9 cellular contexts compared by ENCODE assay signal in genomic region chr11:125110506-125110905, GRCh38. TPM values are rescaled to one million over a fixed set of nuclear protein-coding genes. Genes with fewer than 3 reads are reported as not detected.
DNase-seq lines count a peak whose midpoint lies in the region; ATAC-seq and TF ChIP-seq lines count a peak whose summit lies in the region.
"Had no signal": no experiment of that assay in that cellular context is flagged by ENCODE, and none has a peak within 500 bp of the region (broad histone marks: within the 10 kb centered on the region; RNA-seq: fewer than 3 reads in every experiment).

No MANE protein-coding gene starts in this region.

- no peak for TF ChIP-seq POLR2A in thyroid gland (IDR thresholded peaks at IDR 0.05)

- no peak overlapping the region for H3K27ac ChIP-seq in heart right ventricle
- H3K27ac ChIP-seq in thyroid gland = no peak overlapping the region
- H3K27ac ChIP-seq in substantia nigra (ENCODE audit: low read depth, low read length, poor library complexity, severe bottlenecking) = no peak overlapping the region

- H3K9me3 ChIP-seq in heart right ventricle (no peaks in the 10 kb centered on the region), thyroid gland (no peaks in the 10 kb centered on the region)

- H3K27me3 Mint-ChIP-seq in WTC11 (ENCODE audit: low read depth) (no peaks in the 10 kb centered on the region; the same call in 1 of the 2 replicates), immature natural killer cell (ENCODE audit: low read depth in 3 of 3) (peaks cover 5 to 12% (median 8%) of the 10 kb centered on the region in 3 donors), type B pancreatic cell (peaks cover 7% of the 10 kb centered on the region)

- H3K9me3 Mint-ChIP-seq in WTC11 = peaks cover 33% of the 10 kb centered on the region
- no peaks in the 10 kb centered on the region for H3K9me3 Mint-ChIP-seq in immature natural killer cell
- H3K9me3 Mint-ChIP-seq in type B pancreatic cell = peaks cover 23% of the 10 kb centered on the region

- H3K36me3 ChIP-seq in heart right ventricle (peaks cover 0 to 8% (median 0%) of the 10 kb centered on the region in 9 donors), thyroid gland (no peaks in the 10 kb centered on the region)

- peaks cover 21% of the 10 kb centered on the region for H3K4me1 Mint-ChIP-seq in WTC11
- H3K4me1 Mint-ChIP-seq in immature natural killer cell = peaks cover 19 to 39% of the 10 kb centered on the region in 2 donors
- H3K4me1 Mint-ChIP-seq in type B pancreatic cell (ENCODE audit: unreplicated experiment) = peaks cover 19% of the 10 kb centered on the region

- intact Hi-C loops in heart right ventricle (cut with DNase I) (loop anchor here in 1 of 10 donors (10.0 kb wide), 1 partner anchor 156 kb away; the partner anchor contains the start of gene CCDC15), Right ventricle myocardium inferior (cut with DNase I) (loop anchor here (5.0 kb wide), 2 partner anchors 158 to 317 kb away; partner anchors contain the start of gene CCDC15), thyroid gland (cut with DNase I) (no loop called here)

- WGBS in heart right ventricle, 2 donors = 52 to 57% methylated on average over 4 of the region's 4 CpGs
- WGBS in thyroid gland, 2 donors = 53% methylated on average over 4 of the region's 4 CpGs

- ATAC-seq in heart right ventricle (no peak), Right ventricle myocardium inferior (no peak), WTC11 (no peak), GM18519 (IDR thresholded peaks at IDR 0.05; ENCODE audit: low FRiP score, unreplicated experiment) (no peak)

- peaks cover 17% of the 10 kb centered on the region for H3K36me3 Mint-ChIP-seq in WTC11
- H3K36me3 Mint-ChIP-seq in immature natural killer cell = peaks cover 0 to 11% (median 4%) of the 10 kb centered on the region in 3 donors
- peaks cover 4% of the 10 kb centered on the region for H3K36me3 Mint-ChIP-seq in type B pancreatic cell

- peak overlapping the region; percentile 98 for H3K4me3 Mint-ChIP-seq in WTC11
- H3K4me3 Mint-ChIP-seq in immature natural killer cell = peak overlapping the region; percentile 96 to 99 (median 96)
- peak overlapping the region; percentile 99 for H3K4me3 Mint-ChIP-seq in type B pancreatic cell

- no peak for DNase-seq in heart right ventricle
- no peak for DNase-seq in Right ventricle myocardium inferior (ENCODE audit: missing footprints)
- DNase-seq in WTC11 (ENCODE audit: low spot score) = no peak
- DNase-seq in immature natural killer cell = peak; percentile 25 to 35 (median 27)
- DNase-seq in type B pancreatic cell (ENCODE audit: extremely low spot score, unreplicated experiment) = no peak
- no peak for DNase-seq in thyroid gland
- no peak for DNase-seq in substantia nigra (lab: John Stamatoyannopoulos, UW)
- DNase-seq: retina had no signal

- H3K4me3 ChIP-seq in heart right ventricle (peak overlapping the region in 9 of 10 donors; percentile 64 to 93 (median 75)), thyroid gland (replicated peaks in 1 of 3) (peak overlapping the region in 1 of 3 donors; percentile 45)

- H3K27me3 ChIP-seq in heart right ventricle (no peaks in the 10 kb centered on the region), thyroid gland (no peaks in the 10 kb centered on the region)

- CTCF ChIA-PET in WTC11 (lab: Charles Lee) = interaction anchor here (0.5 to 4.3 kb wide), 9 partner anchors 14 to 941 kb away, joined by 3 to 45 read pairs (median 10); no protein-coding TSS in a partner anchor

- H3K27ac Mint-ChIP-seq in WTC11 (peak overlapping the region; percentile 7; the same call in 1 of the 2 replicates), immature natural killer cell (peak overlapping the region; percentile 95 to 98 (median 96)), type B pancreatic cell (no peak overlapping the region)

- H3K4me1 ChIP-seq in heart right ventricle (peaks cover 0 to 15% (median 9%) of the 10 kb centered on the region in 9 donors), thyroid gland (peaks cover 5 to 10% of the 10 kb centered on the region in 2 donors)

- POLR2A ChIA-PET in WTC11 (lab: Charles Lee) = interaction anchor here (1.1 kb wide), 1 partner anchor 13 kb away, joined by 3 read pairs; no protein-coding TSS in a partner anchor

- TF ChIP-seq CTCF in heart right ventricle (IDR thresholded peaks at IDR 0.05) = no peak
- TF ChIP-seq CTCF in WTC11 (IDR thresholded peaks at IDR 0.05) = no peak
- no peak for TF ChIP-seq CTCF in type B pancreatic cell (conservative IDR thresholded peaks at IDR 0.05)
- no peak for TF ChIP-seq CTCF in thyroid gland (IDR thresholded peaks at IDR 0.05)

TF ChIP-seq in WTC11, 78 proteins besides CTCF, POLR2A, EP300 and RAD21:
- TF ChIP-seq ZNF671 (CRISPR knock-in tag; IDR thresholded peaks at IDR 0.05) = no peak
- TF ChIP-seq JAZF1 (CRISPR knock-in tag; IDR thresholded peaks at IDR 0.05) = no peak
- TF ChIP-seq ZNF396 (CRISPR knock-in tag; IDR thresholded peaks at IDR 0.05; ENCODE audit: borderline replicate concordance) = no peak
- TF ChIP-seq HMGXB4 (CRISPR knock-in tag; IDR thresholded peaks at IDR 0.05) = no peak
- TF ChIP-seq MAX (CRISPR knock-in tag; IDR thresholded peaks at IDR 0.05) = no peak
- no peak for TF ChIP-seq ZNF425 (CRISPR knock-in tag; conservative IDR thresholded peaks at IDR 0.05)
- no peak for TF ChIP-seq ZNF512 (CRISPR knock-in tag; IDR thresholded peaks at IDR 0.05; ENCODE audit: borderline replicate concordance)

RNA-seq across cellular contexts. Expression of gene TMEM218, which starts 0.9 kb away (rescaled TPM):
- total RNA-seq in heart right ventricle (1 to 10 TPM; 4.5 to 7.8 (median 6.7) TPM), Right ventricle myocardium inferior (6.0 TPM), WTC11 (2021) (10.3 to 12.4 TPM (median 11.0 TPM) in 3 replicates), type B pancreatic cell (ENCODE audit: low replicate concordance) (17.2 and 33.2 TPM in 2 replicates), thyroid gland (10 to 100 TPM; 24.2 to 31.5 (median 26.1) TPM)
- polyA plus RNA-seq in heart right ventricle (10 to 100 TPM in 1 of 2 donors, 1 to 10 TPM in 1; 7.6 to 17.1 TPM), immature natural killer cell (10 to 100 TPM; 39.9 to 54.9 (median 46.6) TPM)

RNA-seq across cellular contexts. Expression of gene SLC37A2, which starts 47.4 kb away (rescaled TPM):
- total RNA-seq in heart right ventricle (10 to 100 TPM in 1 of 10 donors, 1 to 10 TPM in 7, under 1 TPM in 2; 0.74 to 10.5 (median 1.7) TPM), Right ventricle myocardium inferior (4.2 TPM), WTC11 (2021) (1.3 to 2.2 TPM (median 2.1 TPM) in 3 replicates), type B pancreatic cell (ENCODE audit: low replicate concordance) (1.3 TPM in 2 replicates), thyroid gland (1 to 10 TPM; 2.1 to 3.6 (median 3.4) TPM)
- polyA plus RNA-seq in heart right ventricle (under 1 TPM; 0.74 to 0.88 TPM), immature natural killer cell (1 to 10 TPM in 1 of 3 donors, under 1 TPM in 2; 0.37 to 2.1 (median 0.61) TPM)

RNA-seq across cellular contexts. Expression of gene PKNOX2, which starts 54.0 kb away (rescaled TPM):
- total RNA-seq in heart right ventricle = 1 to 10 TPM; 3.1 to 5.8 (median 4.9) TPM
- 1 to 10 TPM; 2.5 to 3.1 TPM for polyA plus RNA-seq in heart right ventricle
- total RNA-seq in Right ventricle myocardium inferior = 9.1 TPM
- 1.9 to 3.7 TPM (median 2.3 TPM) in 3 replicates for total RNA-seq in WTC11 (2021)
- polyA plus RNA-seq in immature natural killer cell = not detected
- 0.95 and 15.3 TPM in 2 replicates for total RNA-seq in type B pancreatic cell (ENCODE audit: low replicate concordance)
- total RNA-seq in thyroid gland = 10 to 100 TPM in 3 of 4 donors, 1 to 10 TPM in 1; 6.3 to 28.0 (median 18.7) TPM

Comparison
In these comparisons a context has a peak if more than half of its experiments do, and no peak if none do; other contexts are left out.
1. DNase-seq: peak in immature natural killer cell (3 of 3); none in heart right ventricle (0 of 2), Right ventricle myocardium inferior (single experiment), WTC11 (single experiment), type B pancreatic cell (single experiment), thyroid gland (0 of 2) and substantia nigra (0 of 49).
2. Peak in every context shown above with its lines, with median percentiles within 50 percentile points of each other: H3K4me3 Mint-ChIP-seq.